8 cellular contexts compared by ENCODE assay signal in genomic region chr10:60943372-60944158, GRCh38. TPM values are rescaled to one million over a fixed set of nuclear protein-coding genes. Genes with fewer than 3 reads are reported as not detected.
DNase-seq lines count a peak whose midpoint lies in the region; ATAC-seq and TF ChIP-seq lines count a peak whose summit lies in the region.

No MANE protein-coding gene starts in this region.

- H3K27ac ChIP-seq in neural cell (ENCODE audit: low read length) = peak overlapping the region; percentile 47

- peak overlapping the region; percentile 61 for H3K4me2 ChIP-seq in neural cell (ENCODE audit: low read length)

- no peak for TF ChIP-seq CTCF in neural cell (IDR thresholded peaks at IDR 0.05; ENCODE audit: poor library complexity, severe bottlenecking)

- ATAC-seq in HG02623 (IDR thresholded peaks at IDR 0.05; ENCODE audit: unreplicated experiment) = peak; percentile 29

- H3K4me3 ChIP-seq in neural cell (ENCODE audit: low read length) = peak overlapping the region; percentile 83

- peak overlapping the region; percentile 26 for H3K4me3 Mint-ChIP-seq in activated naive CD4-positive, alpha-beta T cell treated with anti-CD3 and anti-CD28 coated beads, Interleukin-2, amount 50 U/mL, for 24 hours

- no peaks in the 10 kb centered on the region for H3K36me3 Mint-ChIP-seq in activated naive CD4-positive, alpha-beta T cell treated with anti-CD3 and anti-CD28 coated beads, Interleukin-2, amount 50 U/mL, for 24 hours

- H3K4me1 Mint-ChIP-seq in activated naive CD4-positive, alpha-beta T cell treated with anti-CD3 and anti-CD28 coated beads, Interleukin-2, amount 50 U/mL, for 24 hours = peaks cover 17% of the 10 kb centered on the region

- peaks cover 48% of the 10 kb centered on the region for H3K27me3 Mint-ChIP-seq in activated naive CD4-positive, alpha-beta T cell treated with anti-CD3 and anti-CD28 coated beads, Interleukin-2, amount 50 U/mL, for 24 hours

- H4K20me1 ChIP-seq in neural cell (ENCODE audit: insufficient read depth) = no peaks in the 10 kb centered on the region

- no peaks in the 10 kb centered on the region for H3K9me3 ChIP-seq in neural cell (ENCODE audit: low read length)

- DNase-seq in activated CD4-positive, alpha-beta T cell treated with anti-CD3 and anti-CD28 coated beads for 48 hours = peak; percentile 30
- DNase-seq in activated CD4-positive, alpha-beta T cell treated with anti-CD3 and anti-CD28 coated beads, Interleukin-2, amount 50 U/mL, for 4 hours = no peak
- peak; percentile 66 for DNase-seq in NCI-H2171 treated with DMSO at 0.1 percent for 48 hours (lab: John Stamatoyannopoulos, UW)
- DNase-seq in glomerular visceral epithelial cell (ENCODE audit: extremely low spot score) = peak; percentile 64
- DNase-seq in NCI-H226 = no peak

- no peaks in the 10 kb centered on the region for H3K27me3 ChIP-seq in neural cell (ENCODE audit: insufficient read depth, low read depth, low read length)

- peak; percentile 13 for TF ChIP-seq EP300 in neural cell (conservative IDR thresholded peaks at IDR 0.05; ENCODE audit: poor library complexity, severe bottlenecking)

- peaks cover 3% of the 10 kb centered on the region for H3K79me2 ChIP-seq in neural cell (replicated peaks; ENCODE audit: insufficient read depth, low read length)

- H3K36me3 ChIP-seq in neural cell (ENCODE audit: insufficient read depth, low read length) = no peaks in the 10 kb centered on the region

- H3F3A ChIP-seq in neural cell (ENCODE audit: insufficient read depth, low read length, poor library complexity, severe bottlenecking) = no peaks in the 10 kb centered on the region

- no peak for TF ChIP-seq RAD21 in neural cell (conservative IDR thresholded peaks at IDR 0.05)

- peak overlapping the region; percentile 76 for H2AFZ ChIP-seq in neural cell (ENCODE audit: low read depth, low read length)

- H3K9me3 Mint-ChIP-seq in activated naive CD4-positive, alpha-beta T cell treated with anti-CD3 and anti-CD28 coated beads, Interleukin-2, amount 50 U/mL, for 24 hours = no peaks in the 10 kb centered on the region

- H3K9ac ChIP-seq in neural cell (ENCODE audit: low read length) = peak overlapping the region; percentile 74

- no peak overlapping the region for H3K27ac Mint-ChIP-seq in activated naive CD4-positive, alpha-beta T cell treated with anti-CD3 and anti-CD28 coated beads, Interleukin-2, amount 50 U/mL, for 24 hours

- H3K9me2 ChIP-seq in neural cell (ENCODE audit: insufficient read depth, low read length) = no peaks in the 10 kb centered on the region

TF ChIP-seq in neural cell, 6 proteins besides CTCF, POLR2A, EP300 and RAD21:
- no peak for TF ChIP-seq POLR2AphosphoS5 (IDR thresholded peaks at IDR 0.05)
- peak; percentile 80 for TF ChIP-seq MXI1 (conservative IDR thresholded peaks at IDR 0.05; ENCODE audit: poor library complexity, severe bottlenecking)
- TF ChIP-seq EZH2 (IDR thresholded peaks at IDR 0.05; ENCODE audit: borderline replicate concordance, insufficient read depth, low read length, poor library complexity, severe bottlenecking) = no peak
- peak; percentile 34 for TF ChIP-seq SMC3 (conservative IDR thresholded peaks at IDR 0.05; ENCODE audit: poor library complexity)

RNA-seq across cellular contexts. Expression of gene RHOBTB1, which starts 0.4 kb away (rescaled TPM):
- 8.0 and 10.5 TPM in 2 replicates for polyA plus RNA-seq in neural cell
- polyA minus RNA-seq in neural cell = 10.7 and 12.2 TPM in 2 replicates

Comparison
In these comparisons a context has a peak if more than half of its experiments do, and no peak if none do; other contexts are left out.
1. DNase-seq: peak in activated CD4-positive, alpha-beta T cell treated with anti-CD3 and anti-CD28 coated beads for 48 hours (single experiment), NCI-H2171 treated with DMSO at 0.1 percent for 48 hours (single experiment) and glomerular visceral epithelial cell (single experiment); none in activated CD4-positive, alpha-beta T cell treated with anti-CD3 and anti-CD28 coated beads, Interleukin-2, amount 50 U/mL, for 4 hours (0 of 2) and NCI-H226 (single experiment).